ENCODE assay signal across 8 cellular contexts in genomic region chr1:19390901-19391595, GRCh38.
A peak's percentile ranks its signal among the peaks of the same experiment; 100 is the strongest.
DNase-seq lines count a peak whose midpoint lies in the region; ATAC-seq and TF ChIP-seq lines count a peak whose summit lies in the region.

No MANE protein-coding gene starts in this region.

- no peaks in the 10 kb centered on the region for H3K9me3 ChIP-seq in CD4-positive, alpha-beta memory T cell (ENCODE audit: control insufficient read depth in 1 of 2, low read length in 2 of 2)

- peak overlapping the region; percentile 34 to 46 for H3K4me3 ChIP-seq in CD4-positive, alpha-beta memory T cell (ENCODE audit: low read length in 2 of 2)

- POLR2A ChIA-PET in CD4-positive, alpha-beta memory T cell (lab: Charles Lee; ENCODE audit: partially characterized antibody): interaction anchor here (0.5 to 3.0 kb wide), 20 partner anchors 10 to 316 kb away, joined by 3 to 23 read pairs (median 4); partner anchors contain the start of genes AKR7A2, CAPZB, EMC1 and MRTO4

- DNase-seq in CD4-positive, alpha-beta memory T cell: peak; percentile 83 to 88 (median 86)
- DNase-seq in activated CD4-positive, alpha-beta T cell treated with anti-CD3 and anti-CD28 coated beads for 48 hours: peak; percentile 71
- DNase-seq in dedifferentiated amniotic fluid mesenchymal stem cell (ENCODE audit: extremely low spot score) (peak; percentile 82), memory B cell (ENCODE audit: low spot score in 2 of 2) (peak; percentile 46 to 59), OCI-M2 (lab: John Stamatoyannopoulos, UW; ENCODE audit: unreplicated experiment) (no peak)
- DNase-seq in stimulated activated CD8-positive, alpha-beta memory T cell treated with anti-CD3 and anti-CD28 coated beads, Interleukin-15, amount 100 ng/mL, for 4 hours (ENCODE audit: low read depth in 2 of 2): peak; percentile 13 to 38

- H3K27me3 Mint-ChIP-seq in CD4-positive, alpha-beta memory T cell: no peaks in the 10 kb centered on the region
- H3K27me3 Mint-ChIP-seq in memory B cell: no peaks in the 10 kb centered on the region

- H3K27ac Mint-ChIP-seq in CD4-positive, alpha-beta memory T cell: peak overlapping the region; percentile 92 to 99 (median 96)
- H3K27ac Mint-ChIP-seq in memory B cell: peak overlapping the region; percentile 92

- CTCF ChIA-PET in CD4-positive, alpha-beta memory T cell (lab: Charles Lee; ENCODE audit: partially characterized antibody): interaction anchor here (0.6 to 4.1 kb wide), 26 partner anchors 8 to 271 kb away, joined by 3 to 53 read pairs (median 4); partner anchors contain the start of gene CAPZB

- peaks cover 5% of the 10 kb centered on the region for H3K36me3 ChIP-seq in CD4-positive, alpha-beta memory T cell (ENCODE audit: insufficient read depth, low read length)

- ATAC-seq in GM19452 (IDR thresholded peaks at IDR 0.05; ENCODE audit: unreplicated experiment) (peak; percentile 73), memory B cell (ENCODE audit: low read depth) (peak; percentile 86)

- peak; percentile 73 for TF ChIP-seq CTCF in LNCAP (IDR thresholded peaks at IDR 0.05)

- H3K27me3 ChIP-seq in CD4-positive, alpha-beta memory T cell (ENCODE audit: insufficient read depth, low read length): no peaks in the 10 kb centered on the region

- H3K27ac ChIP-seq in CD4-positive, alpha-beta memory T cell (ENCODE audit: low read depth, low read length): peak overlapping the region; percentile 64

- H3K4me3 Mint-ChIP-seq in CD4-positive, alpha-beta memory T cell: peak overlapping the region; percentile 84 to 94 (median 87)
- H3K4me3 Mint-ChIP-seq in memory B cell: peak overlapping the region; percentile 81

- intact Hi-C loops in CD4-positive, alpha-beta memory T cell (cut with micrococcal nuclease): loop anchor here (1.0 to 2.0 kb wide), 5 partner anchors 78 to 262 kb away; no protein-coding TSS in a partner anchor

- peaks cover 56 to 95% (median 78%) of the 10 kb centered on the region in 4 donors for H3K4me1 Mint-ChIP-seq in CD4-positive, alpha-beta memory T cell
- peaks cover 58% of the 10 kb centered on the region for H3K4me1 Mint-ChIP-seq in memory B cell

- peaks cover 89% of the 10 kb centered on the region for H3K4me1 ChIP-seq in CD4-positive, alpha-beta memory T cell (ENCODE audit: insufficient read depth, low read length)

- H3K36me3 Mint-ChIP-seq in CD4-positive, alpha-beta memory T cell: peaks cover 0 to 27% of the 10 kb centered on the region in 2 donors
- no peaks in the 10 kb centered on the region for H3K36me3 Mint-ChIP-seq in memory B cell

- H3K9me3 Mint-ChIP-seq in CD4-positive, alpha-beta memory T cell: no peaks in the 10 kb centered on the region
- H3K9me3 Mint-ChIP-seq in memory B cell: no peaks in the 10 kb centered on the region
